9 cellular contexts compared by ENCODE assay signal in the genomic region with DNA sequence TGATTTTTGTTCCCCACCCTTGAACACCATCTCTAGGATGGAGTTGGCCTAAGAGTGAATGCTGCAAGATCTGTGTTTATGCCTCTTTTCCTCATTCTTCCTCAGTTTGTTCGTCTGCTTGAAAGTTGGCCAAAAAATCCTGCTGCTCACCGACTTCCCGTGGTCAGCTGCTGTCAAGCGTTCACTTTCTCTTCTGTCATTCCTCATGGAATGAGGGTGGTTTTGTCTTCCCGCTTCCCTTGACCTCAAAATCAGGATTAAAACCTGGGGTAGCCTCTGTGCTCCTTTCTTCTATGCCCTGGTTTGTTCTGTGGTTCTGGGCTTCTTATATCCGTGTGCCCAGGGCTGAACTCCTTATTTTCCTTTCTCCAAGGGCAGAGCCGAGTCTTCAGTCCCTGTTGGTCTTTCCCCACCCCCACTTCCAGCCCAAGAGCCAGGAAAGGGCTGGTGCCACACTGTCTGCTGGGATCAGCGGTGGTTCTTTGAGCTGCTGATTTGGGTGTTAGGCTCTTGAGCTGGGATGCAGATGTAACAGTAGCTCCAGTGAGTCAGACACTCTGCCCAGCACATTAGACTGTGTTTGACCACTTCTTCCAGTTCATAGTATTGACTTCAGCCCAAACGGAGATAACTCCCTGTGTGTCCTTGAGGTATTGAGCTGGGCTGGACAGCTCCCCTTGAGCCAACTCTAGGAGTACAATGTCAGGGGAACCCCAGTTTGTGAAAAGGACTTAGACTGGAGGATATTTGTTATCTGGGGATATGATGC. TPM values are rescaled to one million over a fixed set of nuclear protein-coding genes. Genes with fewer than 3 reads are reported as not detected.
DNase-seq lines count a peak whose midpoint lies in the region; ATAC-seq and TF ChIP-seq lines count a peak whose summit lies in the region.
"Had no signal": no experiment of that assay in that cellular context is flagged by ENCODE, and none has a peak within 500 bp of the region (broad histone marks: within the 10 kb centered on the region; RNA-seq: fewer than 3 reads in every experiment).

No MANE protein-coding gene starts in this region.

- no peaks in the 10 kb centered on the region for H3K27me3 ChIP-seq in CD4-positive, alpha-beta T cell (ENCODE audit: control insufficient read depth, insufficient read depth, low read length)
- H3K27me3 ChIP-seq in NT2/D1 (ENCODE audit: insufficient read depth, insufficient read length) (no peaks in the 10 kb centered on the region), dorsolateral prefrontal cortex (no peaks in the 10 kb centered on the region)

- H3K4me3 ChIP-seq in NT2/D1 (ENCODE audit: insufficient read length, low read depth) (peak overlapping the region; percentile 8), dorsolateral prefrontal cortex (peak overlapping the region in 21 of 59 donors; percentile 6 to 100 (median 91))

- H3K9ac ChIP-seq in NT2/D1 (ENCODE audit: insufficient read length, low read depth) = no peak overlapping the region

- ATAC-seq in CD4-positive, alpha-beta T cell (ENCODE audit: poor library complexity) = no peak
- ATAC-seq in GM18498 (IDR thresholded peaks at IDR 0.05; ENCODE audit: unreplicated experiment) (no peak), HG02970 (IDR thresholded peaks at IDR 0.05; ENCODE audit: low FRiP score, unreplicated experiment) (no peak)

- peaks cover 9% of the 10 kb centered on the region for H3K4me1 ChIP-seq in NT2/D1 (ENCODE audit: insufficient read depth, insufficient read length)

- peaks cover 56% of the 10 kb centered on the region for H3K36me3 ChIP-seq in NT2/D1 (ENCODE audit: insufficient read depth, insufficient read length, low read length)

- CTCF ChIA-PET in CD4-positive, alpha-beta T cell (lab: Charles Lee) = interaction anchor here (0.6 to 1.3 kb wide), 2 partner anchors 9 to 18 kb away, joined by 3 to 4 read pairs; a partner anchor contains a TSS

- peaks cover 78% of the 10 kb centered on the region for H3K4me1 Mint-ChIP-seq in CD4-positive, alpha-beta T cell (ENCODE audit: low read depth)
- H3K4me1 Mint-ChIP-seq in nephron = peaks cover 47% of the 10 kb centered on the region

- H3K4me3 Mint-ChIP-seq in CD4-positive, alpha-beta T cell = peak overlapping the region; percentile 99
- peak overlapping the region; percentile 96 to 99 (median 99) for H3K4me3 Mint-ChIP-seq in nephron

- no peak for TF ChIP-seq CTCF in CD4-positive, alpha-beta T cell (IDR thresholded peaks at IDR 0.05)
- TF ChIP-seq CTCF in dorsolateral prefrontal cortex (IDR thresholded peaks at IDR 0.05 in 54 of 56, conservative IDR thresholded peaks at IDR 0.05 in 2 of 56; ENCODE audit: low read depth in 1 of 56, partially characterized antibody in 56 of 56) = no peak
- no peak for TF ChIP-seq CTCF in nephron (IDR thresholded peaks at IDR 0.05; ENCODE audit: unreplicated experiment in 3 of 3)

- H3K36me3 Mint-ChIP-seq in CD4-positive, alpha-beta T cell (ENCODE audit: low read depth) = peaks cover 78% of the 10 kb centered on the region
- peaks cover 52% of the 10 kb centered on the region for H3K36me3 Mint-ChIP-seq in nephron (ENCODE audit: low read depth)

- H3K9me3 ChIP-seq in CD4-positive, alpha-beta T cell (ENCODE audit: control insufficient read depth, low read length) = no peaks in the 10 kb centered on the region
- H3K9me3 ChIP-seq in NT2/D1 (ENCODE audit: insufficient read depth, low read length) = no peaks in the 10 kb centered on the region

- no peak for DNase-seq in CD4-positive, alpha-beta T cell
- DNase-seq in NT2/D1 (ENCODE audit: low read depth, low spot score) = no peak
- DNase-seq in dorsolateral prefrontal cortex = no peak
- no peak for DNase-seq in UCSD-AML1 (lab: John Stamatoyannopoulos, UW; ENCODE audit: unreplicated experiment)
- no peak for DNase-seq in cerebellar nuclear complex (lab: John Stamatoyannopoulos, UW)
- DNase-seq: activated effector memory CD4-positive, alpha-beta T cell treated with anti-CD3 and anti-CD28 coated beads, Interleukin-2, amount 50 U/mL, for 16 hours had no signal

- peak overlapping the region; percentile 18 for H3K27ac ChIP-seq in CD4-positive, alpha-beta T cell (ENCODE audit: low read depth, low read length)
- peak overlapping the region in 37 of 59 donors; percentile 1 to 96 (median 46) for H3K27ac ChIP-seq in dorsolateral prefrontal cortex

- POLR2A ChIA-PET in CD4-positive, alpha-beta T cell (lab: Charles Lee) = interaction anchor here (1.0 to 6.8 kb wide), 7 partner anchors 18 to 743 kb away, joined by 3 to 55 read pairs (median 5); a partner anchor contains a TSS

- H3K9me3 Mint-ChIP-seq in CD4-positive, alpha-beta T cell = no peaks in the 10 kb centered on the region
- H3K9me3 Mint-ChIP-seq in nephron = no peaks in the 10 kb centered on the region

- intact Hi-C loops in CD4-positive, alpha-beta T cell (cut with DNase I, micrococcal nuclease) = loop anchor here (5.0 to 10.0 kb wide), 2 partner anchors 33 to 280 kb away; a partner anchor contains a TSS
- intact Hi-C loops in dorsolateral prefrontal cortex (cut with DNase I) = loop anchor here in 1 of 2 donors (5.0 kb wide), 2 partner anchors 33 to 47 kb away; a partner anchor contains a TSS

- H3K27me3 Mint-ChIP-seq in CD4-positive, alpha-beta T cell = no peaks in the 10 kb centered on the region
- H3K27me3 Mint-ChIP-seq in nephron (ENCODE audit: low read depth) = no peaks in the 10 kb centered on the region

- H3K27ac Mint-ChIP-seq in CD4-positive, alpha-beta T cell = peak overlapping the region; percentile 99
- peak overlapping the region; percentile 63 to 97 (median 96) for H3K27ac Mint-ChIP-seq in nephron

RNA-seq across cellular contexts. Expression of a gene that starts 2.3 kb away (rescaled TPM):
- total RNA-seq in CD4-positive, alpha-beta T cell = 100 to 1,000 TPM; 319 to 323 TPM
- total RNA-seq in dorsolateral prefrontal cortex = 100 to 1,000 TPM; 187 to 396 (median 280) TPM

RNA-seq across cellular contexts. Expression of a gene that starts 5.6 kb away (rescaled TPM):
- under 1 TPM in 1 of 2 experiments, not detected in 1; 0.36 TPM for total RNA-seq in CD4-positive, alpha-beta T cell
- total RNA-seq in dorsolateral prefrontal cortex = 1 to 10 TPM in 18 of 120 experiments, under 1 TPM in 89, not detected in 13; 0.16 to 2.1 (median 0.63) TPM

RNA-seq across cellular contexts. Expression of a gene that starts 5.9 kb away (rescaled TPM):
- 10 to 100 TPM; 17.6 to 18.5 TPM for total RNA-seq in CD4-positive, alpha-beta T cell
- 10 to 100 TPM in 116 of 120 experiments, 1 to 10 TPM in 4; 6.8 to 38.8 (median 17.4) TPM for total RNA-seq in dorsolateral prefrontal cortex

RNA-seq across cellular contexts. Expression of a gene that starts 17.7 kb away (rescaled TPM):
- 1 to 10 TPM; 1.1 to 2.3 TPM for total RNA-seq in CD4-positive, alpha-beta T cell
- total RNA-seq in dorsolateral prefrontal cortex = 1 to 10 TPM in 111 of 120 experiments, under 1 TPM in 7, not detected in 2; 0.37 to 6.0 (median 2.3) TPM

RNA-seq across cellular contexts. Expression of a gene that starts 30.0 kb away (rescaled TPM):
- total RNA-seq in CD4-positive, alpha-beta T cell = 10 to 100 TPM in 1 of 2 experiments, 1 to 10 TPM in 1; 9.4 to 10.6 TPM
- total RNA-seq in dorsolateral prefrontal cortex = 10 to 100 TPM; 15.9 to 30.4 (median 23.4) TPM
